24 cellular contexts compared by ENCODE assay signal in genomic region chr2:198000417-198000816, GRCh38.
"Had no signal": no experiment of that assay in that cellular context is flagged by ENCODE, and none has a peak within 500 bp of the region (broad histone marks: within the 10 kb centered on the region; RNA-seq: fewer than 3 reads in every experiment).

No MANE protein-coding gene starts in this region.

- ATAC-seq: body of pancreas, Panc1 had no signal

- H3K36me3 ChIP-seq: adrenal gland, breast epithelium, MG63, SJCRH30 had no signal

- DNase-seq: activated CD4-positive, alpha-beta memory T cell treated with anti-CD3 and anti-CD28 coated beads for 36 hours; activated CD4-positive, alpha-beta T cell treated with anti-CD3 and anti-CD28 coated beads, Interleukin-2, amount 50 U/mL, for 1 hour; activated CD4-positive, CD25-positive, alpha-beta regulatory T cell treated with anti-CD3 and anti-CD28 coated beads, Interleukin-2, amount 50 U/mL, for 72 hours; activated effector memory CD4-positive, alpha-beta T cell treated with Interleukin-2 at 50 U/mL for 16 hours; activated naive CD8-positive, alpha-beta T cell treated with anti-CD3 and anti-CD28 coated beads, Interleukin-2, amount 10 ng/mL, durations not matched to agents 7 days and 5 days; adrenal gland; body of pancreas; Kasumi-1; KG1; MG63; NCI-H1048; NCI-H1436 treated with DMSO at 0.1 percent for 48 hours; NCI-H1694 treated with DMSO at 0.1 percent for 48 hours; NCI-H2029; NCI-H345; NCI-H524 treated with DMSO at 0.1 percent for 48 hours; SHP77; SJCRH30; T1000 had no signal

- H3K27me3 Mint-ChIP-seq: activated CD4-positive, alpha-beta memory T cell treated with anti-CD3 and anti-CD28 coated beads for 36 hours; activated naive CD8-positive, alpha-beta T cell treated with anti-CD3 and anti-CD28 coated beads, Interleukin-2, amount 10 ng/mL, durations not matched to agents 7 days and 5 days had no signal

- H3K4me1 ChIP-seq: body of pancreas, breast epithelium, SJCRH30 had no signal

- H3K9me3 Mint-ChIP-seq: activated CD4-positive, alpha-beta memory T cell treated with anti-CD3 and anti-CD28 coated beads for 36 hours; activated T-helper 1 cell treated with anti-CD3 and anti-CD28 coated beads, Interleukin-12 subunit alpha, Interleukin-12 subunit beta, Interleukin-2, Interleukin-4 antibody, amounts not matched to agents 30 ng/mL and 10 ng/mL and 1 ng/mL, durations not matched to agents 14 hours and 24 hours and 36 hours had no signal

- H3K27me3 ChIP-seq: adrenal gland, body of pancreas, breast epithelium, MG63, SJCRH30 had no signal

- H3K4me3 ChIP-seq: adrenal gland, body of pancreas, breast epithelium, coronary artery, MG63, SJCRH30, SK-N-MC had no signal

- H3K27ac ChIP-seq: adrenal gland, body of pancreas, breast epithelium, coronary artery, SJCRH30, SK-N-MC had no signal

- H3K4me3 Mint-ChIP-seq: activated CD4-positive, alpha-beta memory T cell treated with anti-CD3 and anti-CD28 coated beads for 36 hours; activated naive CD8-positive, alpha-beta T cell treated with anti-CD3 and anti-CD28 coated beads, Interleukin-2, amount 10 ng/mL, durations not matched to agents 7 days and 5 days; activated T-helper 1 cell treated with anti-CD3 and anti-CD28 coated beads, Interleukin-12 subunit alpha, Interleukin-12 subunit beta, Interleukin-2, Interleukin-4 antibody, amounts not matched to agents 30 ng/mL and 10 ng/mL and 1 ng/mL, durations not matched to agents 14 hours and 24 hours and 36 hours had no signal

- H3K27ac Mint-ChIP-seq: activated CD4-positive, alpha-beta memory T cell treated with anti-CD3 and anti-CD28 coated beads for 36 hours; activated naive CD8-positive, alpha-beta T cell treated with anti-CD3 and anti-CD28 coated beads, Interleukin-2, amount 10 ng/mL, durations not matched to agents 7 days and 5 days; activated T-helper 1 cell treated with anti-CD3 and anti-CD28 coated beads, Interleukin-12 subunit alpha, Interleukin-12 subunit beta, Interleukin-2, Interleukin-4 antibody, amounts not matched to agents 30 ng/mL and 10 ng/mL and 1 ng/mL, durations not matched to agents 14 hours and 24 hours and 36 hours had no signal

- H3K9me3 ChIP-seq: adrenal gland, body of pancreas, breast epithelium, MG63, SJCRH30 had no signal

- H3K36me3 Mint-ChIP-seq: activated naive CD8-positive, alpha-beta T cell treated with anti-CD3 and anti-CD28 coated beads, Interleukin-2, amount 10 ng/mL, durations not matched to agents 7 days and 5 days had no signal
